9 cellular contexts compared by ENCODE assay signal in genomic region chr9:98087420-98088354, GRCh38. TPM values are rescaled to one million over a fixed set of nuclear protein-coding genes. Genes with fewer than 3 reads are reported as not detected.
DNase-seq lines count a peak whose midpoint lies in the region; ATAC-seq, FAIRE-seq and TF ChIP-seq lines count a peak whose summit lies in the region.
"Had no signal": no experiment of that assay in that cellular context is flagged by ENCODE, and none has a peak within 500 bp of the region (broad histone marks: within the 10 kb centered on the region; RNA-seq: fewer than 3 reads in every experiment).

No MANE protein-coding gene starts in this region.

- peak overlapping the region; percentile 42; the same call in 1 of the 2 replicates for H3K9ac ChIP-seq in ES-I3 (ENCODE audit: low read depth, low read length)

- peak; percentile 84 for ATAC-seq in sciatic nerve
- no peak for ATAC-seq in GM18505 (IDR thresholded peaks at IDR 0.05; ENCODE audit: unreplicated experiment)

- no peak for TF ChIP-seq POLR2A in GM18505 (IDR thresholded peaks at IDR 0.05; ENCODE audit: borderline replicate concordance, extremely low read depth, insufficient read depth, insufficient read length)

- peak overlapping the region; percentile 23 for H3K4me3 Mint-ChIP-seq in glutamatergic neuron (ENCODE audit: unreplicated experiment)

- peaks cover 7% of the 10 kb centered on the region for H3K9me3 Mint-ChIP-seq in glutamatergic neuron (ENCODE audit: unreplicated experiment)

- no peaks in the 10 kb centered on the region for H3K27me3 ChIP-seq in small intestine (ENCODE audit: control insufficient read depth in 2 of 2, insufficient read depth in 2 of 2, low read length in 2 of 2)

- no peak overlapping the region for H3K27ac ChIP-seq in small intestine (ENCODE audit: low read depth in 1 of 2, low read length in 1 of 2)
- H3K27ac ChIP-seq: VCaP had no signal

- peaks cover 2% of the 10 kb centered on the region for H3K4me1 Mint-ChIP-seq in glutamatergic neuron (ENCODE audit: low read depth, unreplicated experiment)

- peak; percentile 52 for DNase-seq in activated CD8-positive, alpha-beta memory T cell treated with anti-CD3 and anti-CD28 coated beads, Interleukin-2, amount 50 U/mL, for 4 hours
- DNase-seq in glutamatergic neuron (peak; percentile 77), sciatic nerve (ENCODE audit: low spot score) (peak; percentile 76), small intestine (no peak), NCI-H524 treated with DMSO at 0.1 percent for 48 hours (lab: John Stamatoyannopoulos, UW) (no peak)
- no peak for DNase-seq in effector CD4-positive, alpha-beta T cell

- WGBS in small intestine, 3 donors, result 57 to 89% (median 76%) methylated on average over 77 to 92 of the region's 92 CpGs

- intact Hi-C loops in sciatic nerve (cut with DNase I), result no loop called here

- no peak for FAIRE-seq in small intestine (lab: Jason Lieb, UNC)

- TF ChIP-seq CTCF in glutamatergic neuron (IDR thresholded peaks at IDR 0.05; ENCODE audit: partially characterized antibody, unreplicated experiment), result peak; percentile 35

- no peak overlapping the region for H3K27ac Mint-ChIP-seq in glutamatergic neuron (ENCODE audit: unreplicated experiment)

- H3K4me3 ChIP-seq in small intestine (ENCODE audit: low read depth in 1 of 2, low read length in 2 of 2), result no peak overlapping the region

- H3K4me1 ChIP-seq in ES-I3 (ENCODE audit: insufficient read depth, low read length) (peaks cover 29% of the 10 kb centered on the region), small intestine (ENCODE audit: control insufficient read depth in 2 of 2, insufficient read depth in 1 of 2, low read depth in 1 of 2, low read length in 1 of 2) (no peaks in the 10 kb centered on the region)

- H3K9me3 ChIP-seq in ES-I3 (ENCODE audit: control insufficient read depth, insufficient read depth, low read length), result no peaks in the 10 kb centered on the region
- H3K9me3 ChIP-seq in small intestine (ENCODE audit: control insufficient read depth, low read depth), result no peaks in the 10 kb centered on the region

- H3K36me3 Mint-ChIP-seq in glutamatergic neuron (ENCODE audit: unreplicated experiment), result peaks cover 4% of the 10 kb centered on the region

- H3K36me3 ChIP-seq in ES-I3 (ENCODE audit: insufficient read depth, low read length), result peaks cover 5% of the 10 kb centered on the region; the same call in 1 of the 2 replicates
- peaks cover 9 to 16% of the 10 kb centered on the region in 2 donors for H3K36me3 ChIP-seq in small intestine (ENCODE audit: control insufficient read depth in 2 of 2, insufficient read depth in 2 of 2, low read length in 2 of 2)

- H3K27me3 Mint-ChIP-seq in glutamatergic neuron (ENCODE audit: unreplicated experiment), result peaks cover 11% of the 10 kb centered on the region

RNA-seq across cellular contexts. Expression of gene NANS, which starts 31.2 kb away (rescaled TPM):
- total RNA-seq in glutamatergic neuron (ENCODE audit: unreplicated experiment) (22.9 TPM), sciatic nerve (28.2 TPM)
- polyA plus RNA-seq in small intestine, result 100 to 1,000 TPM in 1 of 3 donors, 10 to 100 TPM in 2; 57.0 to 120 (median 68.9) TPM

RNA-seq across cellular contexts. Expression of gene TRIM14, which starts 31.3 kb away (rescaled TPM):
- total RNA-seq in glutamatergic neuron (ENCODE audit: unreplicated experiment) (0.71 TPM), sciatic nerve (12.6 TPM)
- 10 to 100 TPM; 20.5 to 35.2 (median 30.6) TPM for polyA plus RNA-seq in small intestine

Comparison
In these comparisons a context has a peak if more than half of its experiments do, and no peak if none do; other contexts are left out.
1. DNase-seq: peak in activated CD8-positive, alpha-beta memory T cell treated with anti-CD3 and anti-CD28 coated beads, Interleukin-2, amount 50 U/mL, for 4 hours (single experiment), glutamatergic neuron (single experiment) and sciatic nerve (single experiment); none in small intestine (single experiment), effector CD4-positive, alpha-beta T cell (single experiment) and NCI-H524 treated with DMSO at 0.1 percent for 48 hours (single experiment).